ENCODE assay signal across 8 cellular contexts in the genomic region with DNA sequence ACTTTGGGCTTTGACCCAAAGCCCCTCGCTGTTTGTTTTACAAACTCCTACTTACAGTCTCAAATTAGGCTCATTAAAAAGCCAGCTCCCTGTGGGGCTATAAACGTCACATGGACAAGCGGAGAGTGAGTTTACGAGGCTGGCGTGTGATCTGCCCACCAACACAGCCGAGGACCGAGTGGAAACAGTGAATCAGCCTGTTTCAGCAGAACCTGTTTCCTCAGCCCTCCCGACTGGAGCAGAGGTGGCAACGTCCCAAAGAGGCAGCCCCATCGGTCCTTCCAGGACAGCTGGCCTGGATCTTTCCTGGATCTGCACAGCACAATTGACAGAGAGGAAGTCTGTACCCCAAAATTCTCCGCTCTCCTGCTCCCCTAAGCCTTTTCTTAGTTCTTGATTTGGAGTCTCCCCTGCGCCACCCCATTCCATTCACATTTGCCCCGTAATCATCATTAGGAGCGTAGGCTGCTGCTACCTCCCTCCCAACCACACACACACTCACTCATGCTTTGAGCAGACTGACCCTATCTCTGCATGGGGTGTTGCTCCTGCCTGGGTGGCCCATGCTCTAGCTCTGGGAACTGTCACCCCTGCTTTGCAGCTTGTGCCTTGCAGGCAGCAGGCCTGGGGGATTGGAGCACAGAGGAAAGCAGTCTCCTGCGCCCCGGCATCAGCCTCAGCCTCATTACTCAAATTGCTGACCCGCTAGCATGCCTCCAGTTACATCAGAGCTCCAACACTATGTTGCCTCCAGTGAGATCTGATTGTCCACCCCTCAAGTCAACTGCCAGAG.
DNase-seq lines count a peak whose midpoint lies in the region; ATAC-seq and TF ChIP-seq lines count a peak whose summit lies in the region.

No MANE protein-coding gene starts in this region.

- 0 out of 2 replicates have a peak, but pooled peaks cover 20% of the 10 kb centered on the region for H3F3A ChIP-seq in GM23248 (ENCODE audit: insufficient read depth)

- 0 out of 2 replicates have a peak overlapping the region, but pooled peaks have one; percentile 41 for H2AFZ ChIP-seq in GM23248
- H2AFZ ChIP-seq in mammary epithelial cell (ENCODE audit: low read depth, low read length), result no peak overlapping the region

- ATAC-seq in right cardiac atrium (peak; percentile 56 to 75), HG03039 (IDR thresholded peaks at IDR 0.05; ENCODE audit: unreplicated experiment) (no peak)
- peak; percentile 59 to 73 for ATAC-seq in stimulated activated naive B cell treated with anti-CD40 and anti-IgM and Interleukin-4, amounts not matched to agents 10 μg/mL and 1 μg/mL and 100 μg/mL, for 72 hours (replicated peaks)

- dilution Hi-C loops in mammary epithelial cell (cut with HindIII; ENCODE audit: low sequenced_read_pairs), result no loop called here

- H3K79me2 ChIP-seq in GM23248 (ENCODE audit: insufficient read depth) (peaks cover 5% of the 10 kb centered on the region; the same call in 1 of the 2 replicates), mammary epithelial cell (ENCODE audit: insufficient read depth, low read length) (no peaks in the 10 kb centered on the region)

- no peak for TF ChIP-seq CTCF in mammary epithelial cell (conservative IDR thresholded peaks at IDR 0.05 in 1 of 2, IDR thresholded peaks at IDR 0.05 in 1 of 2; ENCODE audit: extremely low read depth in 1 of 2, insufficient read depth in 1 of 2, low read depth in 1 of 2, low read length in 2 of 2)

- BruUV-seq in mammary epithelial cell (replicated peaks; lab: Mats Ljungman, UMichigan), result no TSS peak

- no peak overlapping the region for H3K4me3 Mint-ChIP-seq in activated T-helper 2 cell treated with anti-CD3 and anti-CD28 coated beads, Interferon-gamma antibody, Interleukin-2, Interleukin-4, amounts not matched to agents 10 μg/mL and 5 μg/mL and 100 μg/mL, durations not matched to agents 14 hours and 24 hours and 36 hours (ENCODE audit: low read depth)
- H3K4me3 Mint-ChIP-seq in stimulated activated naive B cell treated with anti-CD40 and anti-IgM and Interleukin-4, amounts not matched to agents 10 μg/mL and 1 μg/mL and 100 μg/mL, for 72 hours, result peak overlapping the region; percentile 4 to 9

- peaks cover 9% of the 10 kb centered on the region for H3K4me1 Mint-ChIP-seq in activated T-helper 2 cell treated with anti-CD3 and anti-CD28 coated beads, Interferon-gamma antibody, Interleukin-2, Interleukin-4, amounts not matched to agents 10 μg/mL and 5 μg/mL and 100 μg/mL, durations not matched to agents 14 hours and 24 hours and 36 hours (ENCODE audit: low read depth)
- peaks cover 22 to 23% of the 10 kb centered on the region in 2 donors for H3K4me1 Mint-ChIP-seq in stimulated activated naive B cell treated with anti-CD40 and anti-IgM and Interleukin-4, amounts not matched to agents 10 μg/mL and 1 μg/mL and 100 μg/mL, for 72 hours

- no peaks in the 10 kb centered on the region for H3K36me3 Mint-ChIP-seq in activated T-helper 2 cell treated with anti-CD3 and anti-CD28 coated beads, Interferon-gamma antibody, Interleukin-2, Interleukin-4, amounts not matched to agents 10 μg/mL and 5 μg/mL and 100 μg/mL, durations not matched to agents 14 hours and 24 hours and 36 hours (ENCODE audit: low read depth)
- peaks cover 7 to 20% of the 10 kb centered on the region in 2 donors for H3K36me3 Mint-ChIP-seq in stimulated activated naive B cell treated with anti-CD40 and anti-IgM and Interleukin-4, amounts not matched to agents 10 μg/mL and 1 μg/mL and 100 μg/mL, for 72 hours

- intact Hi-C loops in activated T-helper 2 cell treated with anti-CD3 and anti-CD28 coated beads, Interferon-gamma antibody, Interleukin-2, Interleukin-4, amounts not matched to agents 10 μg/mL and 5 μg/mL and 100 μg/mL, durations not matched to agents 14 hours and 24 hours and 36 hours (cut with micrococcal nuclease), result no loop called here
- intact Hi-C loops in right cardiac atrium (cut with DNase I) (no loop called here), mammary epithelial cell (cut with micrococcal nuclease) (no loop called here)

- H3K4me3 ChIP-seq in GM23248 (peak overlapping the region; percentile 44), right cardiac atrium (ENCODE audit: low read length) (no peak overlapping the region), mammary epithelial cell (replicated peaks in 1 of 3; ENCODE audit: insufficient read depth in 1 of 3, low read depth in 2 of 3, low read length in 3 of 3) (no peak overlapping the region), MG63 (no peak overlapping the region)

- peak overlapping the region; percentile 61 for H3K27ac ChIP-seq in GM23248
- no peak overlapping the region for H3K27ac ChIP-seq in right cardiac atrium (ENCODE audit: low read length)
- no peak overlapping the region for H3K27ac ChIP-seq in mammary epithelial cell (ENCODE audit: insufficient read depth, low read depth, low read length)

- H3K27ac Mint-ChIP-seq in activated T-helper 2 cell treated with anti-CD3 and anti-CD28 coated beads, Interferon-gamma antibody, Interleukin-2, Interleukin-4, amounts not matched to agents 10 μg/mL and 5 μg/mL and 100 μg/mL, durations not matched to agents 14 hours and 24 hours and 36 hours, result peak overlapping the region; percentile 1
- peak overlapping the region; percentile 81 for H3K27ac Mint-ChIP-seq in stimulated activated naive B cell treated with anti-CD40 and anti-IgM and Interleukin-4, amounts not matched to agents 10 μg/mL and 1 μg/mL and 100 μg/mL, for 72 hours

- peak overlapping the region; percentile 70 for H3K4me2 ChIP-seq in GM23248 (ENCODE audit: unreplicated experiment)
- H3K4me2 ChIP-seq in mammary epithelial cell (ENCODE audit: insufficient read depth, low read depth, low read length), result no peak overlapping the region

- H3K27me3 ChIP-seq in GM23248 (replicated peaks; ENCODE audit: insufficient read depth) (no peaks in the 10 kb centered on the region), right cardiac atrium (ENCODE audit: control insufficient read depth, insufficient read depth) (no peaks in the 10 kb centered on the region), mammary epithelial cell (ENCODE audit: insufficient read depth, low read length) (no peaks in the 10 kb centered on the region), MG63 (no peaks in the 10 kb centered on the region)

- no peaks in the 10 kb centered on the region for H3K9me3 ChIP-seq in GM23248 (ENCODE audit: low read depth)
- no peaks in the 10 kb centered on the region for H3K9me3 ChIP-seq in right cardiac atrium (ENCODE audit: control insufficient read depth, low read length)
- H3K9me3 ChIP-seq in mammary epithelial cell (replicated peaks; ENCODE audit: insufficient read depth, low read length), result no peaks in the 10 kb centered on the region
- H3K9me3 ChIP-seq in MG63, result no peaks in the 10 kb centered on the region

- H3K36me3 ChIP-seq in GM23248 (ENCODE audit: low read depth) (no peaks in the 10 kb centered on the region), mammary epithelial cell (ENCODE audit: insufficient read depth, low read length) (no peaks in the 10 kb centered on the region), MG63 (no peaks in the 10 kb centered on the region)

- no peaks in the 10 kb centered on the region for H3K9me2 ChIP-seq in GM23248 (ENCODE audit: insufficient read depth)

- CTCF ChIA-PET in mammary epithelial cell (lab: Charles Lee; ENCODE audit: low non-redundant PET), result no interaction called here

- no peaks in the 10 kb centered on the region for H3K9me3 Mint-ChIP-seq in activated T-helper 2 cell treated with anti-CD3 and anti-CD28 coated beads, Interferon-gamma antibody, Interleukin-2, Interleukin-4, amounts not matched to agents 10 μg/mL and 5 μg/mL and 100 μg/mL, durations not matched to agents 14 hours and 24 hours and 36 hours
- H3K9me3 Mint-ChIP-seq in stimulated activated naive B cell treated with anti-CD40 and anti-IgM and Interleukin-4, amounts not matched to agents 10 μg/mL and 1 μg/mL and 100 μg/mL, for 72 hours, result no peaks in the 10 kb centered on the region

- H4K20me1 ChIP-seq in GM23248 (ENCODE audit: insufficient read depth) (0 out of 2 replicates have a peak, but pooled peaks cover 3% of the 10 kb centered on the region), mammary epithelial cell (ENCODE audit: insufficient read depth, low read length) (no peaks in the 10 kb centered on the region)

- WGBS in GM23248 (ENCODE audit: low coverage in 1 of 2, low lambda C conversion rate in 2 of 2, missing lambda C conversion rate in 2 of 2), 2 experiments, result 9 to 18% methylated on average over 17 of the region's 17 CpGs
- 57% methylated on average over 17 of the region's 17 CpGs for WGBS in right cardiac atrium
- WGBS in mammary epithelial cell (ENCODE audit: low coverage, missing lambda C conversion rate), result 85% methylated on average over 6 of the region's 17 CpGs

- H3K27me3 Mint-ChIP-seq in activated T-helper 2 cell treated with anti-CD3 and anti-CD28 coated beads, Interferon-gamma antibody, Interleukin-2, Interleukin-4, amounts not matched to agents 10 μg/mL and 5 μg/mL and 100 μg/mL, durations not matched to agents 14 hours and 24 hours and 36 hours (ENCODE audit: low read depth), result no peaks in the 10 kb centered on the region
- no peaks in the 10 kb centered on the region for H3K27me3 Mint-ChIP-seq in stimulated activated naive B cell treated with anti-CD40 and anti-IgM and Interleukin-4, amounts not matched to agents 10 μg/mL and 1 μg/mL and 100 μg/mL, for 72 hours

- H3K9ac ChIP-seq in GM23248 (peak overlapping the region; percentile 69), mammary epithelial cell (ENCODE audit: insufficient read depth, low read length) (no peak overlapping the region)

- in situ Hi-C loops in GM23248 (cut with MboI), result no loop called here
- in situ Hi-C loops in mammary epithelial cell (cut with MboI; ENCODE audit: low sequenced_read_pairs in 2 of 2), result no loop called here

- H3K4me1 ChIP-seq in GM23248 (ENCODE audit: insufficient read depth) (peaks cover 18% of the 10 kb centered on the region), right cardiac atrium (ENCODE audit: control insufficient read depth, insufficient read depth, low read length) (peaks cover 5% of the 10 kb centered on the region), mammary epithelial cell (ENCODE audit: insufficient read depth, low read length) (no peaks in the 10 kb centered on the region)

- DNase-seq in GM23248, result peak; percentile 98
- no peak for DNase-seq in activated T-helper 2 cell treated with anti-CD3 and anti-CD28 coated beads, Interferon-gamma antibody, Interleukin-2, Interleukin-4, amounts not matched to agents 10 μg/mL and 5 μg/mL and 100 μg/mL, durations not matched to agents 14 hours and 24 hours and 36 hours (ENCODE audit: low spot score)
- DNase-seq in right cardiac atrium, result peak; percentile 84 to 86 (median 84)
- DNase-seq in stimulated activated naive B cell treated with anti-CD40 and anti-IgM and Interleukin-4, amounts not matched to agents 10 μg/mL and 1 μg/mL and 100 μg/mL, for 72 hours, result no peak
- DNase-seq in mammary epithelial cell, result no peak
- no peak for DNase-seq in MG63
- DNase-seq in activated CD4-positive, alpha-beta T cell treated with anti-CD3 and anti-CD28 coated beads, Interleukin-2, amount 50 U/mL, for 48 hours, result no peak

Comparison
In these comparisons a context has a peak if more than half of its experiments do, and no peak if none do; other contexts are left out.
1. DNase-seq: peak in GM23248 (single experiment) and right cardiac atrium (3 of 3); none in activated T-helper 2 cell treated with anti-CD3 and anti-CD28 coated beads, Interferon-gamma antibody, Interleukin-2, Interleukin-4, amounts not matched to agents 10 μg/mL and 5 μg/mL and 100 μg/mL, durations not matched to agents 14 hours and 24 hours and 36 hours (single experiment), stimulated activated naive B cell treated with anti-CD40 and anti-IgM and Interleukin-4, amounts not matched to agents 10 μg/mL and 1 μg/mL and 100 μg/mL, for 72 hours (single experiment), mammary epithelial cell (single experiment), MG63 (single experiment) and activated CD4-positive, alpha-beta T cell treated with anti-CD3 and anti-CD28 coated beads, Interleukin-2, amount 50 U/mL, for 48 hours (0 of 2).